ENCODE assay signal across 17 cellular contexts in genomic region chr10:22697799-22698198, GRCh38. TPM values are rescaled to one million over a fixed set of nuclear protein-coding genes. Genes with fewer than 3 reads are reported as not detected.
DNase-seq lines count a peak whose midpoint lies in the region; ATAC-seq and TF ChIP-seq lines count a peak whose summit lies in the region.
"Had no signal": no experiment of that assay in that cellular context is flagged by ENCODE, and none has a peak within 500 bp of the region (broad histone marks: within the 10 kb centered on the region; RNA-seq: fewer than 3 reads in every experiment).

No MANE protein-coding gene starts in this region.

- TF ChIP-seq CTCF in right atrium auricular region (IDR thresholded peaks at IDR 0.05), result no peak
- no peak for TF ChIP-seq CTCF in H9 (conservative IDR thresholded peaks at IDR 0.05)

- no peaks in the 10 kb centered on the region for H3K23me2 ChIP-seq in H9 (ENCODE audit: insufficient read length, low read depth, low read length, poor library complexity, severe bottlenecking)

- H3K36me3 Mint-ChIP-seq in H9 (ENCODE audit: insufficient read depth in 1 of 3, low read depth in 3 of 3), result peaks cover 9 to 24% (median 18%) of the 10 kb centered on the region in 3 experiments
- H3K36me3 Mint-ChIP-seq in CD4-positive, alpha-beta memory T cell, result peaks cover 10 to 11% of the 10 kb centered on the region in 2 donors

- no peak overlapping the region for H3K9ac ChIP-seq in H9 (ENCODE audit: extremely low read depth, insufficient read length, low read length)

- H3K14ac ChIP-seq in H9 (ENCODE audit: insufficient read depth, low read length), result no peak overlapping the region

- no peaks in the 10 kb centered on the region for H4K20me1 ChIP-seq in H9 (ENCODE audit: control insufficient read depth, insufficient read depth, insufficient read length)

- peak; percentile 25 for DNase-seq in Right ventricle myocardium inferior (ENCODE audit: missing footprints)
- DNase-seq in right atrium auricular region (ENCODE audit: low spot score), result no peak
- no peak for DNase-seq in H9
- DNase-seq in glomerular visceral epithelial cell (ENCODE audit: extremely low spot score), result peak; percentile 52
- DNase-seq in renal cortical epithelial cell (ENCODE audit: low read depth), result peak; percentile 56
- DNase-seq in CD4-positive, alpha-beta memory T cell, result no peak
- DNase-seq: GOT3, HFFc6, KG1, NCI-H1417 treated with DMSO at 0.1 percent for 48 hours, NCI-H1930, NCI-H446, NCI-H69, OCI-M1 had no signal

- no peak overlapping the region for H3K18ac ChIP-seq in H9 (ENCODE audit: insufficient read length, low read depth, low read length)

- no peak overlapping the region for H4K8ac ChIP-seq in H9 (replicated peaks; ENCODE audit: insufficient read length, low read depth, low read length)

- no peak overlapping the region for H2BK5ac ChIP-seq in H9 (ENCODE audit: insufficient read length, low read length)

- H3K4me3 Mint-ChIP-seq in H9, result no peak overlapping the region
- H3K4me3 Mint-ChIP-seq in CD4-positive, alpha-beta memory T cell, result peak overlapping the region in 2 of 8 donors; percentile 19 to 26
- H3K4me3 Mint-ChIP-seq: HFFc6 had no signal

- H2BK120ac ChIP-seq in H9 (ENCODE audit: low read depth, low read length, poor library complexity, severe bottlenecking), result no peak overlapping the region

- H3K4ac ChIP-seq in H9 (ENCODE audit: low read depth, low read length), result no peak overlapping the region

- H3K36me3 ChIP-seq in right atrium auricular region, result no peaks in the 10 kb centered on the region
- no peaks in the 10 kb centered on the region for H3K36me3 ChIP-seq in CD4-positive, alpha-beta memory T cell (ENCODE audit: insufficient read depth, low read length)

- no peak overlapping the region for H4K91ac ChIP-seq in H9 (ENCODE audit: insufficient read length, low read depth, low read length)

- POLR2A ChIA-PET in CD4-positive, alpha-beta memory T cell (lab: Charles Lee; ENCODE audit: partially characterized antibody), result interaction anchor here (1.1 to 1.5 kb wide), 3 partner anchors 16 to 65 kb away, joined by 3 to 5 read pairs (median 3); partner anchors contain the start of gene PIP4K2A

- no peaks in the 10 kb centered on the region for H3K27me3 ChIP-seq in right atrium auricular region
- H3K27me3 ChIP-seq in H9 (ENCODE audit: insufficient read depth, low read length), result no peaks in the 10 kb centered on the region
- H3K27me3 ChIP-seq in CD4-positive, alpha-beta memory T cell (ENCODE audit: insufficient read depth, low read length), result no peaks in the 10 kb centered on the region

- H3K9me3 Mint-ChIP-seq in H9, result peaks cover 12 to 24% of the 10 kb centered on the region in 2 experiments
- no peaks in the 10 kb centered on the region for H3K9me3 Mint-ChIP-seq in CD4-positive, alpha-beta memory T cell
- H3K9me3 Mint-ChIP-seq: HFFc6 had no signal

- H3K27ac ChIP-seq in right atrium auricular region (no peak overlapping the region), H9 (ENCODE audit: insufficient read length, low read depth, low read length) (no peak overlapping the region)
- no peak overlapping the region for H3K27ac ChIP-seq in CD4-positive, alpha-beta memory T cell (ENCODE audit: low read depth, low read length)
- H3K27ac ChIP-seq: C4-2B had no signal

- CTCF ChIA-PET in CD4-positive, alpha-beta memory T cell (lab: Charles Lee; ENCODE audit: partially characterized antibody), result interaction anchor here (1.2 to 1.8 kb wide), 4 partner anchors 8 to 14 kb away, joined by 4 to 7 read pairs (median 5); no protein-coding TSS in a partner anchor

- H2BK20ac ChIP-seq in H9 (ENCODE audit: low read depth, low read length, poor library complexity, severe bottlenecking), result no peak overlapping the region

- H3K9me3 ChIP-seq in right atrium auricular region (no peaks in the 10 kb centered on the region), H9 (ENCODE audit: control insufficient read depth, low read depth, low read length) (peaks cover 16% of the 10 kb centered on the region)
- H3K9me3 ChIP-seq in CD4-positive, alpha-beta memory T cell (ENCODE audit: control insufficient read depth in 1 of 2, low read length in 2 of 2), result no peaks in the 10 kb centered on the region

- H3K79me2 ChIP-seq in H9 (ENCODE audit: insufficient read depth, low read length), result peaks cover 25% of the 10 kb centered on the region; the same call in 1 of the 2 replicates

- H2BK15ac ChIP-seq in H9 (ENCODE audit: low read depth, low read length), result no peak overlapping the region

- H3K4me1 ChIP-seq in right atrium auricular region (peaks cover 0 to 25% of the 10 kb centered on the region in 2 donors), H9 (ENCODE audit: insufficient read depth, low read length) (peaks cover 10% of the 10 kb centered on the region; the same call in 1 of the 2 replicates)
- H3K4me1 ChIP-seq in CD4-positive, alpha-beta memory T cell (ENCODE audit: insufficient read depth, low read length), result peaks cover 99% of the 10 kb centered on the region

- WGBS in H9 (ENCODE audit: extremely low coverage, insufficient read length, low lambda C conversion rate), result no CpG with 5 or more reads among the region's 10 CpGs

- no peak overlapping the region for H4K5ac ChIP-seq in H9 (ENCODE audit: insufficient read length, low read depth, low read length)

- H3K27ac Mint-ChIP-seq in H9, result 0 out of 7 replicates have a peak overlapping the region, but pooled peaks of 2 of the 3 experiments have one; percentile 64 to 73
- peak overlapping the region in 2 of 7 donors; percentile 77 to 81 for H3K27ac Mint-ChIP-seq in CD4-positive, alpha-beta memory T cell
- H3K27ac Mint-ChIP-seq: HFFc6 had no signal

- no peak overlapping the region for H2AFZ ChIP-seq in H9 (ENCODE audit: low read length)

- no peak overlapping the region for H3K4me2 ChIP-seq in H9 (ENCODE audit: insufficient read depth, insufficient read length, low read length)

- H3K4me1 Mint-ChIP-seq in H9, result peaks cover 34 to 45% of the 10 kb centered on the region in 2 experiments
- H3K4me1 Mint-ChIP-seq in CD4-positive, alpha-beta memory T cell, result peaks cover 78 to 92% (median 87%) of the 10 kb centered on the region in 4 donors

- no peak overlapping the region for H2BK12ac ChIP-seq in H9 (ENCODE audit: insufficient read length, low read depth, low read length)

- H3K4me3 ChIP-seq in right atrium auricular region, result no peak overlapping the region
- no peak overlapping the region for H3K4me3 ChIP-seq in CD4-positive, alpha-beta memory T cell (ENCODE audit: low read length in 2 of 2)

- intact Hi-C loops in Right ventricle myocardium inferior (cut with DNase I), result no loop called here
- intact Hi-C loops in CD4-positive, alpha-beta memory T cell (cut with micrococcal nuclease), result no loop called here

- no peak overlapping the region for H3K56ac ChIP-seq in H9 (ENCODE audit: insufficient read length, low read depth, low read length)

- H3T11ph ChIP-seq in H9 (ENCODE audit: low read length), result no peak overlapping the region

- H3K27me3 Mint-ChIP-seq in H9 (ENCODE audit: low read depth), result no peaks in the 10 kb centered on the region
- H3K27me3 Mint-ChIP-seq in CD4-positive, alpha-beta memory T cell, result no peaks in the 10 kb centered on the region

- H3K79me1 ChIP-seq in H9 (ENCODE audit: insufficient read depth, low read depth, low read length, poor library complexity, severe bottlenecking), result peaks cover 5% of the 10 kb centered on the region

- no peak overlapping the region for H3K23ac ChIP-seq in H9 (ENCODE audit: insufficient read length, low read depth, low read length)

- no peak overlapping the region for H2AK5ac ChIP-seq in H9 (ENCODE audit: insufficient read length, low read length)

- ATAC-seq in Right ventricle myocardium inferior (no peak), HG03039 (IDR thresholded peaks at IDR 0.05; ENCODE audit: unreplicated experiment) (no peak), GM18519 (IDR thresholded peaks at IDR 0.05; ENCODE audit: low FRiP score, unreplicated experiment) (no peak)

RNA-seq across cellular contexts. Expression of gene PIP4K2A, which starts 16.6 kb away (rescaled TPM):
- total RNA-seq in Right ventricle myocardium inferior (14.0 TPM), right atrium auricular region (10 to 100 TPM; 12.1 to 18.3 TPM), H9 (2021) (33.3 and 33.6 TPM in 2 replicates), renal cortical epithelial cell (24.1 and 42.5 TPM in 2 replicates)
- 100 to 1,000 TPM; 171 to 179 TPM for total RNA-seq in CD4-positive, alpha-beta memory T cell
- 10 to 100 TPM; 33.4 to 87.0 TPM for polyA plus RNA-seq in CD4-positive, alpha-beta memory T cell

Comparison
In these comparisons a context has a peak if more than half of its experiments do, and no peak if none do; other contexts are left out.
1. DNase-seq: peak in Right ventricle myocardium inferior (single experiment), glomerular visceral epithelial cell (single experiment) and renal cortical epithelial cell (single experiment); none in right atrium auricular region (single experiment), H9 (single experiment) and CD4-positive, alpha-beta memory T cell (0 of 5).